ENCODE assay signal across 1 cellular context in genomic region chrX:2552621-2553297, GRCh38.
TF ChIP-seq lines count a peak whose summit lies in the region.

No MANE protein-coding gene starts in this region.

TF ChIP-seq in GM12878, 131 proteins besides CTCF, POLR2A, EP300 and RAD21 (continued from another document):
- TF ChIP-seq E2F8 (IDR thresholded peaks at IDR 0.05; ENCODE audit: low read depth, partially characterized antibody) (no peak), BHLHE40 (IDR thresholded peaks at IDR 0.05; ENCODE audit: borderline replicate concordance in 1 of 2, low read depth in 2 of 2, low read length in 1 of 2) (peak; percentile 6 to 11; a peak in 1 of 4 replicates)
